Comparison of ENCODE assay signal across 1 cellular context in genomic region chr1:180521474-180522203, GRCh38.
A peak's percentile ranks its signal among the peaks of the same experiment; 100 is the strongest.
TF ChIP-seq lines count a peak whose summit lies in the region.

No MANE protein-coding gene starts in this region.

TF ChIP-seq in K562, 482 proteins besides CTCF, POLR2A, EP300 and RAD21 (continued from another document):
- TF ChIP-seq MLLT1 (IDR thresholded peaks at IDR 0.05), result no peak
- no peak for TF ChIP-seq ZNF197 (CRISPR knock-in tag; IDR thresholded peaks at IDR 0.05; ENCODE audit: low read depth)
- no peak for TF ChIP-seq PCBP1 (IDR thresholded peaks at IDR 0.05; ENCODE audit: low read depth, low read length, poor library complexity, severe bottlenecking)
- no peak for TF ChIP-seq RBM25 (IDR thresholded peaks at IDR 0.05; ENCODE audit: low read depth, low read length, severe bottlenecking)
- 0 out of 2 replicates have a peak, but pooled peaks have one; percentile 49 for TF ChIP-seq RHOXF2B (CRISPR knock-in tag; conservative IDR thresholded peaks at IDR 0.05)
- no peak for TF ChIP-seq CTCFL (IDR thresholded peaks at IDR 0.05; ENCODE audit: borderline replicate concordance, insufficient read depth, low read depth, low read length, poor library complexity, severe bottlenecking)
- TF ChIP-seq ZBTB12 (CRISPR knock-in tag; IDR thresholded peaks at IDR 0.05), result no peak
- TF ChIP-seq ARID1B (IDR thresholded peaks at IDR 0.05), result no peak
- no peak for TF ChIP-seq SNAPC5 (CRISPR knock-in tag; IDR thresholded peaks at IDR 0.05)
- no peak for TF ChIP-seq STAT5A (IDR thresholded peaks at IDR 0.05; ENCODE audit: borderline replicate concordance, low read length)
- TF ChIP-seq RNF2 (IDR thresholded peaks at IDR 0.05), result no peak
- TF ChIP-seq GABPA (tag; conservative IDR thresholded peaks at IDR 0.05; ENCODE audit: low read depth), result no peak
- TF ChIP-seq TRIM25 (IDR thresholded peaks at IDR 0.05; ENCODE audit: borderline replicate concordance), result no peak
- no peak for TF ChIP-seq HSF4 (CRISPR knock-in tag; IDR thresholded peaks at IDR 0.05; ENCODE audit: borderline replicate concordance)
- TF ChIP-seq ESRRA (IDR thresholded peaks at IDR 0.05; ENCODE audit: borderline replicate concordance, low read depth), result no peak; the same call in 1 of the 2 replicates
- no peak for TF ChIP-seq FOXA1 (IDR thresholded peaks at IDR 0.05; ENCODE audit: borderline replicate concordance)
- no peak for TF ChIP-seq PRPF4 (IDR thresholded peaks at IDR 0.05; ENCODE audit: insufficient read depth, low read depth, low read length, poor library complexity, severe bottlenecking)
- no peak for TF ChIP-seq PHTF2 (CRISPR knock-in tag; IDR thresholded peaks at IDR 0.05)
- TF ChIP-seq NUFIP1 (IDR thresholded peaks at IDR 0.05; ENCODE audit: partially characterized antibody), result no peak
- no peak for TF ChIP-seq NR4A1 (CRISPR knock-in tag; IDR thresholded peaks at IDR 0.05)
- 0 out of 2 replicates have a peak, but pooled peaks have one; percentile 30 for TF ChIP-seq NR4A1 (tag; IDR thresholded peaks at IDR 0.05)
- no peak for TF ChIP-seq SPI1 (IDR thresholded peaks at IDR 0.05; ENCODE audit: borderline replicate concordance, low read depth, low read length)
- no peak for TF ChIP-seq ZNF124 (CRISPR knock-in tag; IDR thresholded peaks at IDR 0.05)
- no peak for TF ChIP-seq ZNF239 (CRISPR knock-in tag; IDR thresholded peaks at IDR 0.05)
- no peak for TF ChIP-seq GTF2F1 (IDR thresholded peaks at IDR 0.05; ENCODE audit: low read depth, low read length)
- TF ChIP-seq ILF3 (IDR thresholded peaks at IDR 0.05; ENCODE audit: borderline replicate concordance), result no peak
- no peak for TF ChIP-seq ZBTB5 (IDR thresholded peaks at IDR 0.05)
- TF ChIP-seq AFF4 (CRISPR knock-in tag; IDR thresholded peaks at IDR 0.05), result no peak
- TF ChIP-seq PYGO2 (tag; IDR thresholded peaks at IDR 0.05), result no peak
- TF ChIP-seq ZNF140 (CRISPR knock-in tag; IDR thresholded peaks at IDR 0.05), result no peak
- TF ChIP-seq ZNF146 (CRISPR knock-in tag; IDR thresholded peaks at IDR 0.05; ENCODE audit: unreplicated experiment), result no peak
- TF ChIP-seq NR0B1 (IDR thresholded peaks at IDR 0.05; ENCODE audit: partially characterized antibody), result no peak
- no peak for TF ChIP-seq YBX1 (IDR thresholded peaks at IDR 0.05)
- TF ChIP-seq TBP (optimal IDR thresholded peaks at IDR 0.05; ENCODE audit: low read depth, low read length), result no peak
- TF ChIP-seq COPS2 (conservative IDR thresholded peaks at IDR 0.05), result no peak
- no peak for TF ChIP-seq VEZF1 (CRISPR knock-in tag; IDR thresholded peaks at IDR 0.05)
- TF ChIP-seq NELFE (IDR thresholded peaks at IDR 0.05; ENCODE audit: insufficient read depth, insufficient read length), result no peak
- no peak for TF ChIP-seq TEAD2 (tag; IDR thresholded peaks at IDR 0.05)
- no peak for TF ChIP-seq ARNT (IDR thresholded peaks at IDR 0.05)
- no peak for TF ChIP-seq RB1 (IDR thresholded peaks at IDR 0.05; ENCODE audit: low read depth)
- no peak for TF ChIP-seq ZSCAN32 (CRISPR knock-in tag; IDR thresholded peaks at IDR 0.05)
- no peak for TF ChIP-seq ZNF75A (CRISPR knock-in tag; IDR thresholded peaks at IDR 0.05)
- TF ChIP-seq BCL6 (CRISPR knock-in tag; IDR thresholded peaks at IDR 0.05), result no peak
- TF ChIP-seq ZNF655 (CRISPR knock-in tag; IDR thresholded peaks at IDR 0.05), result no peak
- TF ChIP-seq FOXP1 (CRISPR knock-in tag; IDR thresholded peaks at IDR 0.05), result no peak
- no peak for TF ChIP-seq RUNX1 (IDR thresholded peaks at IDR 0.05; ENCODE audit: low read depth)
- no peak for TF ChIP-seq SIRT6 (IDR thresholded peaks at IDR 0.05; ENCODE audit: low read depth, low read length)
- 0 out of 2 replicates have a peak, but pooled peaks have one; percentile 56 for TF ChIP-seq DMBX1 (CRISPR knock-in tag; IDR thresholded peaks at IDR 0.05; ENCODE audit: borderline replicate concordance)
- TF ChIP-seq SMARCA5 (IDR thresholded peaks at IDR 0.05), result no peak
- no peak for TF ChIP-seq U2AF2 (optimal IDR thresholded peaks at IDR 0.05; ENCODE audit: low read depth, low read length)
- no peak for TF ChIP-seq ZNF175 (CRISPR knock-in tag; IDR thresholded peaks at IDR 0.05; ENCODE audit: low read depth)
- no peak for TF ChIP-seq ZNF696 (CRISPR knock-in tag; conservative IDR thresholded peaks at IDR 0.05)
- no peak for TF ChIP-seq ZFP30 (CRISPR knock-in tag; IDR thresholded peaks at IDR 0.05; ENCODE audit: borderline replicate concordance)
- TF ChIP-seq ZNF511 (CRISPR knock-in tag; IDR thresholded peaks at IDR 0.05), result no peak
- TF ChIP-seq SRSF1 (IDR thresholded peaks at IDR 0.05; ENCODE audit: low read depth, low read length), result no peak
TF ChIP-seq in K562: peak in this region for 36.
